Comparison of ENCODE assay signal across 8 cellular contexts in the genomic region with DNA sequence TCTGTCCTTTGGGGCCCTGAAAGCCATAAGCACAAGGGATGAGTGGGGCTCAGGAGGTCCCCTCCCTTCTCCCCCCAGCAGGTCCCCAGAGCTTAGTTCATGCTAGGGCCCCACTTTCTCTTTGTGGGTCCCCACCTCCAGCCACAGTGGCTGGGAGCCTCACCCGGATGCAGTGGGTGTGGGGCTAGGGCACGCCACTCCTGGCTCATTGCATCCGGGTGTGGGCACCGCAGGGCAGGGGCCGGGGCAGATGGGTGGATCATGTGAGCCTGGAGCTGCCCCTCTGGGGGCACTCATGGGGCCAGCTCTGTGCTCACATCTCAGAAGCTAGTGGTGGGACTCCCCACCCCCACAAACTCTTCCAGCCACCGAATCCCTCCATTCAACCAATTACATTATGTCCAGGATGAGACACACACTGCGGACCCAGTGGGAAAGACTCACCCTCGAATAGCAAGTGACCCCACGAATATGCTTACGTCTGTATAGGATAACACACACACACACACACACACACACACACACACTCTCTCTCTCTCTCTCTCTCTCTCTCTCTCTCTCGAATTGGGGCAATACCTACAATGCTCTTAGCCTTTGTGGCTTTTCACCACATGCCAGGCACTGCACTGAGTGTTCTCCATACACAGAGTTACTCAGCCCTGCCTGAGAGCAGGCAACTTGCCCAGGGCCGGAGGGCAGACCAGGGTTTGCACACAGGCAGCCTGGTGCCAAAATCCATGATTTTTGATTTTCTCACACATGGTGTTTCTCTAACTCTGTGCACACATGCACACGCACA. TPM values are rescaled to one million over a fixed set of nuclear protein-coding genes. Genes with fewer than 3 reads are reported as not detected.
DNase-seq lines count a peak whose midpoint lies in the region; ATAC-seq and TF ChIP-seq lines count a peak whose summit lies in the region.

No MANE protein-coding gene starts in this region.

- intact Hi-C loops in esophagus squamous epithelium (cut with DNase I): no loop called here

- H3K4me3 Mint-ChIP-seq in effector memory CD8-positive, alpha-beta T cell: peak overlapping the region; percentile 59 to 60

- H3K27me3 Mint-ChIP-seq in effector memory CD8-positive, alpha-beta T cell: no peaks in the 10 kb centered on the region

- peaks cover 15% of the 10 kb centered on the region for H3K36me3 Mint-ChIP-seq in effector memory CD8-positive, alpha-beta T cell (ENCODE audit: insufficient read depth)

- H3K9me3 Mint-ChIP-seq in effector memory CD8-positive, alpha-beta T cell: no peaks in the 10 kb centered on the region

- WGBS in esophagus squamous epithelium, 2 donors: 36 to 48% methylated on average over 5 to 6 of the region's 13 CpGs

- H3K27me3 ChIP-seq in esophagus squamous epithelium: peaks cover 0 to 19% (median 0%) of the 10 kb centered on the region in 4 donors

- no peaks in the 10 kb centered on the region for H3K36me3 ChIP-seq in esophagus squamous epithelium

- H3K4me1 Mint-ChIP-seq in effector memory CD8-positive, alpha-beta T cell (ENCODE audit: low read depth in 2 of 2): peaks cover 13 to 33% of the 10 kb centered on the region in 2 donors

- peak; percentile 40 to 55 for ATAC-seq in activated CD4-positive, CD25-positive, alpha-beta regulatory T cell treated with anti-CD3 and anti-CD28 coated beads, Interleukin-2, amount 50 U/mL, for 24 hours
- ATAC-seq in effector memory CD8-positive, alpha-beta T cell (replicated peaks): peak; percentile 86

- no peak for TF ChIP-seq POLR2A in esophagus squamous epithelium (IDR thresholded peaks at IDR 0.05)

- H3K9me3 ChIP-seq in esophagus squamous epithelium: no peaks in the 10 kb centered on the region

- no peak overlapping the region for H3K4me3 ChIP-seq in esophagus squamous epithelium

- H3K4me1 ChIP-seq in esophagus squamous epithelium: peaks cover 0 to 18% (median 0%) of the 10 kb centered on the region in 3 donors

- H3K27ac ChIP-seq in esophagus squamous epithelium: no peak overlapping the region

- no peak for DNase-seq in activated CD4-positive, CD25-positive, alpha-beta regulatory T cell (lab: John Stamatoyannopoulos, UW)
- DNase-seq in RPMI8226 (peak; percentile 59), renal cortical epithelial cell (ENCODE audit: low read depth) (peak; percentile 55), NCI-H1436 (lab: John Stamatoyannopoulos, UW) (no peak), esophagus squamous epithelium (lab: John Stamatoyannopoulos, UW) (no peak), HCEC 1CT (no peak)
- DNase-seq in effector memory CD8-positive, alpha-beta T cell: peak; percentile 45 to 64 (median 61)

- no peak for TF ChIP-seq CTCF in esophagus squamous epithelium (IDR thresholded peaks at IDR 0.05)

- H3K27ac Mint-ChIP-seq in effector memory CD8-positive, alpha-beta T cell: peak overlapping the region; percentile 90 to 93

RNA-seq across cellular contexts. Expression of a gene that starts 16.8 kb away (rescaled TPM):
- total RNA-seq in renal cortical epithelial cell: 27.5 and 27.6 TPM in 2 replicates
- total RNA-seq in esophagus squamous epithelium: 10 to 100 TPM; 15.8 to 57.4 (median 21.9) TPM

RNA-seq across cellular contexts. Expression of a gene that starts 45.1 kb away (rescaled TPM):
- total RNA-seq in renal cortical epithelial cell (51.1 and 56.9 TPM in 2 replicates), esophagus squamous epithelium (100 to 1,000 TPM; 123 to 150 (median 135) TPM)

Comparison
In these comparisons a context has a peak if more than half of its experiments do, and no peak if none do; other contexts are left out.
1. DNase-seq: peak in RPMI8226 (single experiment), effector memory CD8-positive, alpha-beta T cell (3 of 3) and renal cortical epithelial cell (single experiment); none in activated CD4-positive, CD25-positive, alpha-beta regulatory T cell (0 of 4), NCI-H1436 (single experiment), esophagus squamous epithelium (single experiment) and HCEC 1CT (single experiment).